In genomic region chr7:44186736-44187135, GRCh38 we compare ENCODE assay signal across 23 cellular contexts. TPM values are rescaled to one million over a fixed set of nuclear protein-coding genes. Genes with fewer than 3 reads are reported as not detected.
A peak's percentile ranks its signal among the peaks of the same experiment; 100 is the strongest.
DNase-seq lines count a peak whose midpoint lies in the region; ATAC-seq and TF ChIP-seq lines count a peak whose summit lies in the region.
"Had no signal": no experiment of that assay in that cellular context is flagged by ENCODE, and none has a peak within 500 bp of the region (broad histone marks: within the 10 kb centered on the region; RNA-seq: fewer than 3 reads in every experiment).

No MANE protein-coding gene starts in this region.

- ATAC-seq in DND-41 (ENCODE audit: insufficient read depth, low read depth) (no peak), left lobe of liver (no peak), GM18498 (IDR thresholded peaks at IDR 0.05; ENCODE audit: unreplicated experiment) (no peak), HG02759 (IDR thresholded peaks at IDR 0.05; ENCODE audit: unreplicated experiment) (no peak)

- TF ChIP-seq CTCF in DND-41 (IDR thresholded peaks at IDR 0.05; ENCODE audit: borderline replicate concordance, extremely low read depth, low read length, poor library complexity, severe bottlenecking) (no peak), testis (IDR thresholded peaks at IDR 0.05) (no peak)

- H3K36me3 ChIP-seq in DND-41 (ENCODE audit: insufficient read depth, low read length) (no peaks in the 10 kb centered on the region), testis (ENCODE audit: low read depth, missing control alignments) (no peaks in the 10 kb centered on the region)
- H3K36me3 ChIP-seq: Peyer's patch, SJSA1 had no signal

- H3K9ac ChIP-seq in DND-41 (ENCODE audit: low read depth, low read length), result no peak overlapping the region
- H3K9ac ChIP-seq: KMS-11 had no signal

- H3K27me3 ChIP-seq in DND-41 (ENCODE audit: insufficient read depth, low read length, poor library complexity) (no peaks in the 10 kb centered on the region), testis (no peaks in the 10 kb centered on the region)
- H3K27me3 ChIP-seq: Peyer's patch, SJSA1 had no signal

- 0 out of 2 replicates have a peak overlapping the region, but pooled peaks have one; percentile 7 for H2AFZ ChIP-seq in DND-41 (ENCODE audit: low read depth, low read length)

- H4K20me1 ChIP-seq in DND-41 (ENCODE audit: insufficient read depth, low read length), result no peaks in the 10 kb centered on the region; the same call in 1 of the 2 replicates

- H3K4me1 ChIP-seq in DND-41 (ENCODE audit: insufficient read depth, low read length), result no peaks in the 10 kb centered on the region
- H3K4me1 ChIP-seq in testis, result no peaks in the 10 kb centered on the region
- H3K4me1 ChIP-seq: Peyer's patch had no signal

- intact Hi-C loops in testis (cut with DNase I; ENCODE audit: low total_unique reads), result no loop called here

- H3K79me2 ChIP-seq in DND-41 (ENCODE audit: insufficient read depth, low read length), result no peaks in the 10 kb centered on the region

- TF ChIP-seq POLR2A in testis (IDR thresholded peaks at IDR 0.05) (no peak), erythroblast (IDR thresholded peaks at IDR 0.05; ENCODE audit: low read length) (no peak)

- peaks cover 10% of the 10 kb centered on the region for H3K9me3 ChIP-seq in DND-41 (ENCODE audit: insufficient read depth, low read length, severe bottlenecking)
- H3K9me3 ChIP-seq in testis, result no peaks in the 10 kb centered on the region

- WGBS in testis, 2 donors, result 82 to 88% methylated on average over 5 of the region's 5 CpGs

- DNase-seq in Ammon's horn (ENCODE audit: low spot score) (peak; percentile 19), DND-41 (no peak), left lobe of liver (ENCODE audit: low spot score) (peak; percentile 26), testis (peak; percentile 1), erythroblast (lab: John Stamatoyannopoulos, UW) (no peak)
- DNase-seq: CD4-positive, CD25-positive, alpha-beta regulatory T cell; COR-L47; DMS 273 treated with DMSO at 0.1 percent for 48 hours; IMR-90; NCI-H1048; NCI-H1417 treated with DMSO at 0.1 percent for 48 hours; NCI-H187; NCI-H446; NCI-H526 had no signal

- no peak overlapping the region for H3K4me3 ChIP-seq in DND-41 (ENCODE audit: low read depth in 1 of 2, low read length in 2 of 2)
- H3K4me3 ChIP-seq in testis, result no peak overlapping the region
- H3K4me3 ChIP-seq: Peyer's patch, SJSA1 had no signal

- H3K4me2 ChIP-seq in DND-41 (ENCODE audit: insufficient read depth, low read length), result no peak overlapping the region
- H3K4me2 ChIP-seq: KMS-11 had no signal

- H3K27ac ChIP-seq in DND-41 (ENCODE audit: low read length), result no peak overlapping the region
- no peak overlapping the region for H3K27ac ChIP-seq in testis
- H3K27ac ChIP-seq: KMS-11, Peyer's patch, SJSA1 had no signal

RNA-seq across cellular contexts. Expression of gene GCK, which starts 2.5 kb away (rescaled TPM):
- total RNA-seq in left lobe of liver (1.7 TPM), testis (1 to 10 TPM in 1 of 2 donors, under 1 TPM in 1; 0.94 to 1.2 TPM)
- 0.90 TPM for polyA plus RNA-seq in testis (ENCODE audit: insufficient read depth, low read depth, low replicate concordance)
- total RNA-seq: A673; CD4-positive, CD25-positive, alpha-beta regulatory T cell; H4; Peyer's patch had no signal

RNA-seq across cellular contexts. Expression of gene YKT6, which starts 14.0 kb away (rescaled TPM):
- total RNA-seq in left lobe of liver, result 19.9 TPM
- total RNA-seq in testis, result 10 to 100 TPM; 66.5 to 72.3 TPM
- 85.9 TPM for polyA plus RNA-seq in testis (ENCODE audit: insufficient read depth, low read depth, low replicate concordance)

RNA-seq across cellular contexts. Expression of gene MYL7, which starts 45.6 kb away (rescaled TPM):
- total RNA-seq in left lobe of liver, result not detected
- 1 to 10 TPM; 1.5 to 1.7 TPM for total RNA-seq in testis
- polyA plus RNA-seq in testis (ENCODE audit: insufficient read depth, low read depth, low replicate concordance), result not detected
- total RNA-seq: A673; CD4-positive, CD25-positive, alpha-beta regulatory T cell; Daoy; H4; IMR-90; OCI-LY7; Peyer's patch; SJSA1 had no signal
- polyA plus RNA-seq: CD4-positive, CD25-positive, alpha-beta regulatory T cell had no signal

Comparison
In these comparisons a context has a peak if more than half of its experiments do, and no peak if none do; other contexts are left out.
1. DNase-seq: peak in Ammon's horn (single experiment), left lobe of liver (single experiment) and testis (single experiment); none in DND-41 (single experiment) and erythroblast (0 of 2).